Comparison of ENCODE assay signal across 18 cellular contexts in the genomic region with DNA sequence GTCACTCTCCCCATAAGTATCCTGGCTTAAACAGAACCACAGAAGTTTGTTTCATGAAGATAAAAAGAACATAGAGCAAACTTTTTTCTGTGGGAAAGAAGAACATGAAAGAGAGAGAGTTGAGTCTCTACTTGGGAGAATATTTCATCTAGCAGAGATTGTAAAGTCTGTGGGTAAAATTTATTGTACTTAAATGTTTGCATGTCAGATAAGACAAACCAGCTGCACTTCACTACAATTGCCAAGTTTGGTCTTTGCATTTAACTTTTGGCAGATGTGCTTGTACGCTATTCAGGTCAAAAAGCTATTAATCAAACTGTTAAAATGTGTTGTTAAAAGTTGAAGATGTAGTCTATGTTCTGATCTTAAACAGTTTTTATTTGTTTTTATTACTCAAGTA.
"Had no signal": no experiment of that assay in that cellular context is flagged by ENCODE, and none has a peak within 500 bp of the region (broad histone marks: within the 10 kb centered on the region; RNA-seq: fewer than 3 reads in every experiment).

No MANE protein-coding gene starts in this region.

- H3K9me3 Mint-ChIP-seq: activated naive CD4-positive, alpha-beta T cell treated with anti-CD3 and anti-CD28 coated beads, Interleukin-2, amount 50 U/mL, for 24 hours; central memory CD8-positive, alpha-beta T cell; neural crest cell; stimulated activated memory B cell treated with anti-CD40 and anti-IgM and Interleukin-4, amounts not matched to agents 10 μg/mL and 1 μg/mL and 100 μg/mL, for 72 hours had no signal

- H3K79me2 ChIP-seq: parathyroid adenoma had no signal

- H3K9me3 ChIP-seq: heart left ventricle, left ventricle myocardium inferior, tibial nerve had no signal

- DNase-seq: activated effector memory CD4-positive, alpha-beta T cell treated with Interleukin-2 at 50 U/mL for 16 hours; activated T-cell treated with anti-CD3 and anti-CD28 coated beads, Interleukin-2, amount 50 U/mL, for 1 hour; amniotic stem cell; effector memory CD4-positive, alpha-beta T cell; heart left ventricle; islet precursor cell; left ventricle myocardium inferior; stimulated activated CD4-positive, alpha-beta T cell treated with anti-CD3 and anti-CD28 coated beads, Interleukin-1b, Interleukin-23, amount 100 ng/mL, for 48 hours; T-helper 2 cell had no signal

- H3K4me3 ChIP-seq: heart left ventricle, left ventricle myocardium inferior, tibial nerve had no signal

- H3K4me1 Mint-ChIP-seq: activated naive CD4-positive, alpha-beta T cell treated with anti-CD3 and anti-CD28 coated beads, Interleukin-2, amount 50 U/mL, for 24 hours; brain; central memory CD8-positive, alpha-beta T cell; neural crest cell; stimulated activated memory B cell treated with anti-CD40 and anti-IgM and Interleukin-4, amounts not matched to agents 10 μg/mL and 1 μg/mL and 100 μg/mL, for 72 hours had no signal

- H3K4me3 Mint-ChIP-seq: activated naive CD4-positive, alpha-beta T cell treated with anti-CD3 and anti-CD28 coated beads, Interleukin-2, amount 50 U/mL, for 24 hours; central memory CD8-positive, alpha-beta T cell; neural crest cell; stimulated activated memory B cell treated with anti-CD40 and anti-IgM and Interleukin-4, amounts not matched to agents 10 μg/mL and 1 μg/mL and 100 μg/mL, for 72 hours had no signal

- ATAC-seq: activated CD4-positive, CD25-positive, alpha-beta regulatory T cell treated with anti-CD3 and anti-CD28 coated beads, Interleukin-2, amount 50 U/mL, for 24 hours; heart left ventricle; stimulated activated memory B cell treated with anti-CD40 and anti-IgM and Interleukin-4, amounts not matched to agents 10 μg/mL and 1 μg/mL and 100 μg/mL, for 72 hours had no signal

- H3K27ac ChIP-seq: epithelial cell of prostate, left ventricle myocardium inferior, parathyroid adenoma, tibial nerve had no signal

- H3K9ac ChIP-seq: parathyroid adenoma had no signal

- H3K4me1 ChIP-seq: heart left ventricle, left ventricle myocardium inferior, parathyroid adenoma, tibial nerve had no signal

- H3K27me3 ChIP-seq: tibial nerve had no signal

- H3K27ac Mint-ChIP-seq: activated naive CD4-positive, alpha-beta T cell treated with anti-CD3 and anti-CD28 coated beads, Interleukin-2, amount 50 U/mL, for 24 hours; stimulated activated memory B cell treated with anti-CD40 and anti-IgM and Interleukin-4, amounts not matched to agents 10 μg/mL and 1 μg/mL and 100 μg/mL, for 72 hours had no signal

- H2AFZ ChIP-seq: parathyroid adenoma had no signal

- H3K36me3 ChIP-seq: heart left ventricle, left ventricle myocardium inferior, tibial nerve had no signal

- H3K36me3 Mint-ChIP-seq: brain; stimulated activated memory B cell treated with anti-CD40 and anti-IgM and Interleukin-4, amounts not matched to agents 10 μg/mL and 1 μg/mL and 100 μg/mL, for 72 hours had no signal
